ENCODE assay signal across 1 cellular context in genomic region chr15:92839696-92840095, GRCh38.
TF ChIP-seq lines count a peak whose summit lies in the region.

No MANE protein-coding gene starts in this region.

TF ChIP-seq in GM12878, 131 proteins besides CTCF, POLR2A, EP300 and RAD21 (continued from another document):
- TF ChIP-seq ZNF592 (IDR thresholded peaks at IDR 0.05): no peak
- TF ChIP-seq TARDBP (IDR thresholded peaks at IDR 0.05; ENCODE audit: borderline replicate concordance): no peak
- TF ChIP-seq RFX5 (IDR thresholded peaks at IDR 0.05; ENCODE audit: low read depth, low read length): no peak
- TF ChIP-seq IKZF2 (IDR thresholded peaks at IDR 0.05): peak in 1 of 2 experiments; percentile 34; a peak in 1 of 4 replicates
- TF ChIP-seq ZBED1 (IDR thresholded peaks at IDR 0.05; ENCODE audit: borderline replicate concordance): no peak
- TF ChIP-seq JUND (IDR thresholded peaks at IDR 0.05; ENCODE audit: low read depth, low read length): no peak
- TF ChIP-seq TCF12 (IDR thresholded peaks at IDR 0.05; ENCODE audit: low read depth, low read length): peak; percentile 88
- TF ChIP-seq TCF3 (IDR thresholded peaks at IDR 0.05; ENCODE audit: borderline replicate concordance, insufficient read depth, low read depth, low read length): peak; percentile 90
- peak; percentile 38; the same call in 1 of the 2 replicates for TF ChIP-seq RUNX3 (IDR thresholded peaks at IDR 0.05; ENCODE audit: low read length)
- no peak for TF ChIP-seq STAT3 (IDR thresholded peaks at IDR 0.05; ENCODE audit: low read depth, low read length)
- TF ChIP-seq YY1 (IDR thresholded peaks at IDR 0.05; ENCODE audit: low read depth, low read length): 0 out of 2 replicates have a peak, but pooled peaks have one; percentile 19
- no peak for TF ChIP-seq CREB1 (IDR thresholded peaks at IDR 0.05; ENCODE audit: low read depth)
- TF ChIP-seq MEF2B (IDR thresholded peaks at IDR 0.05; ENCODE audit: partially characterized antibody, poor library complexity, severe bottlenecking): no peak
- no peak for TF ChIP-seq EGR1 (IDR thresholded peaks at IDR 0.05; ENCODE audit: borderline replicate concordance in 1 of 2, low read depth in 2 of 2, low read length in 2 of 2)
- no peak for TF ChIP-seq MLLT1 (IDR thresholded peaks at IDR 0.05)
- peak; percentile 41 for TF ChIP-seq PKNOX1 (IDR thresholded peaks at IDR 0.05)
- TF ChIP-seq MAX (IDR thresholded peaks at IDR 0.05; ENCODE audit: low read depth, low read length): no peak
- TF ChIP-seq SMAD5 (IDR thresholded peaks at IDR 0.05; ENCODE audit: low read depth): no peak
- no peak for TF ChIP-seq MXI1 (IDR thresholded peaks at IDR 0.05; ENCODE audit: low read depth, low read length)
- no peak for TF ChIP-seq TBL1XR1 (IDR thresholded peaks at IDR 0.05; ENCODE audit: low read depth, low read length)
- no peak for TF ChIP-seq REST (IDR thresholded peaks at IDR 0.05; ENCODE audit: low read depth, low read length)
- no peak for TF ChIP-seq ZNF24 (IDR thresholded peaks at IDR 0.05)
- TF ChIP-seq CHD1 (IDR thresholded peaks at IDR 0.05; ENCODE audit: low read depth, low read length): no peak
- TF ChIP-seq EED (IDR thresholded peaks at IDR 0.05; ENCODE audit: low read depth): 0 out of 2 replicates have a peak, but pooled peaks have one; percentile 29
- TF ChIP-seq, protein P1, sequence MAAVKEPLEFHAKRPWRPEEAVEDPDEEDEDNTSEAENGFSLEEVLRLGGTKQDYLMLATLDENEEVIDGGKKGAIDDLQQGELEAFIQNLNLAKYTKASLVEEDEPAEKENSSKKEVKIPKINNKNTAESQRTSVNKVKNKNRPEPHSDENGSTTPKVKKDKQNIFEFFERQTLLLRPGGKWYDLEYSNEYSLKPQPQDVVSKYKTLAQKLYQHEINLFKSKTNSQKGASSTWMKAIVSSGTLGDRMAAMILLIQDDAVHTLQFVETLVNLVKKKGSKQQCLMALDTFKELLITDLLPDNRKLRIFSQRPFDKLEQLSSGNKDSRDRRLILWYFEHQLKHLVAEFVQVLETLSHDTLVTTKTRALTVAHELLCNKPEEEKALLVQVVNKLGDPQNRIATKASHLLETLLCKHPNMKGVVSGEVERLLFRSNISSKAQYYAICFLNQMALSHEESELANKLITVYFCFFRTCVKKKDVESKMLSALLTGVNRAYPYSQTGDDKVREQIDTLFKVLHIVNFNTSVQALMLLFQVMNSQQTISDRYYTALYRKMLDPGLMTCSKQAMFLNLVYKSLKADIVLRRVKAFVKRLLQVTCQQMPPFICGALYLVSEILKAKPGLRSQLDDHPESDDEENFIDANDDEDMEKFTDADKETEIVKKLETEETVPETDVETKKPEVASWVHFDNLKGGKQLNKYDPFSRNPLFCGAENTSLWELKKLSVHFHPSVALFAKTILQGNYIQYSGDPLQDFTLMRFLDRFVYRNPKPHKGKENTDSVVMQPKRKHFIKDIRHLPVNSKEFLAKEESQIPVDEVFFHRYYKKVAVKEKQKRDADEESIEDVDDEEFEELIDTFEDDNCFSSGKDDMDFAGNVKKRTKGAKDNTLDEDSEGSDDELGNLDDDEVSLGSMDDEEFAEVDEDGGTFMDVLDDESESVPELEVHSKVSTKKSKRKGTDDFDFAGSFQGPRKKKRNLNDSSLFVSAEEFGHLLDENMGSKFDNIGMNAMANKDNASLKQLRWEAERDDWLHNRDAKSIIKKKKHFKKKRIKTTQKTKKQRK (IDR thresholded peaks at IDR 0.05; ENCODE audit: low read depth, low read length): no peak
